Comparison of ENCODE assay signal across 1 cellular context in genomic region chr22:38569181-38569971, GRCh38.
A peak's percentile ranks its signal among the peaks of the same experiment; 100 is the strongest.
TF ChIP-seq lines count a peak whose summit lies in the region.

No MANE protein-coding gene starts in this region.

TF ChIP-seq in K562, 482 proteins besides CTCF, POLR2A, EP300 and RAD21 (continued from another document and continues in another):
- TF ChIP-seq ZBTB40 (IDR thresholded peaks at IDR 0.05) (0 out of 2 replicates have a peak, but pooled peaks have one; percentile 13), ZBTB40 (CRISPR knock-in tag; IDR thresholded peaks at IDR 0.05) (no peak), ZNF239 (CRISPR knock-in tag; IDR thresholded peaks at IDR 0.05) (no peak), MTF1 (CRISPR knock-in tag; IDR thresholded peaks at IDR 0.05; ENCODE audit: borderline replicate concordance) (no peak), ZNF445 (CRISPR knock-in tag; IDR thresholded peaks at IDR 0.05; ENCODE audit: low read depth) (no peak), ZNF24 (IDR thresholded peaks at IDR 0.05) (peak; percentile 62; the same call in 1 of the 2 replicates), MYC (IDR thresholded peaks at IDR 0.05; ENCODE audit: low read depth, low read length) (no peak), MYC (CRISPR knock-in tag; IDR thresholded peaks at IDR 0.05; ENCODE audit: borderline replicate concordance, low read depth) (no peak; the same call in 1 of the 2 replicates), PHF8 (IDR thresholded peaks at IDR 0.05; ENCODE audit: borderline replicate concordance, low read length) (no peak), MYNN (IDR thresholded peaks at IDR 0.05) (no peak), MYNN (CRISPR knock-in tag; IDR thresholded peaks at IDR 0.05) (no peak), TGIF2 (CRISPR knock-in tag; IDR thresholded peaks at IDR 0.05) (no peak), SAFB (IDR thresholded peaks at IDR 0.05; ENCODE audit: borderline replicate concordance, low read depth, low read length) (no peak), CREBBP (IDR thresholded peaks at IDR 0.05; ENCODE audit: low read depth, low read length) (no peak), ZNF3 (CRISPR knock-in tag; IDR thresholded peaks at IDR 0.05) (no peak), NFIC (IDR thresholded peaks at IDR 0.05) (no peak), GABPB1 (CRISPR knock-in tag; IDR thresholded peaks at IDR 0.05) (no peak), TCF7L2 (IDR thresholded peaks at IDR 0.05; ENCODE audit: low read depth, low read length) (peak; percentile 47; the same call in 1 of the 2 replicates), SMAD1 (IDR thresholded peaks at IDR 0.05; ENCODE audit: low read depth, low read length, partially characterized antibody) (no peak), MCM5 (IDR thresholded peaks at IDR 0.05; ENCODE audit: low read depth) (no peak), CEBPB (tag; IDR thresholded peaks at IDR 0.05) (no peak), ZNF174 (CRISPR knock-in tag; IDR thresholded peaks at IDR 0.05) (no peak), SRSF7 (optimal IDR thresholded peaks at IDR 0.05; ENCODE audit: low read depth, low read length) (no peak), ZNF592 (IDR thresholded peaks at IDR 0.05) (0 out of 2 replicates have a peak, but pooled peaks have one; percentile 32), STAT5A (IDR thresholded peaks at IDR 0.05; ENCODE audit: borderline replicate concordance, low read length) (no peak), TRIM28 (IDR thresholded peaks at IDR 0.05) (no peak), SIRT6 (IDR thresholded peaks at IDR 0.05; ENCODE audit: low read depth, low read length) (no peak), ZNF444 (CRISPR knock-in tag; IDR thresholded peaks at IDR 0.05) (no peak), RBM22 (IDR thresholded peaks at IDR 0.05; ENCODE audit: low read depth, low read length, poor library complexity, severe bottlenecking) (no peak), RBBP5 (IDR thresholded peaks at IDR 0.05; ENCODE audit: borderline replicate concordance, insufficient read depth, low read length, poor library complexity, severe bottlenecking) (no peak)
- TF ChIP-seq, protein P1, sequence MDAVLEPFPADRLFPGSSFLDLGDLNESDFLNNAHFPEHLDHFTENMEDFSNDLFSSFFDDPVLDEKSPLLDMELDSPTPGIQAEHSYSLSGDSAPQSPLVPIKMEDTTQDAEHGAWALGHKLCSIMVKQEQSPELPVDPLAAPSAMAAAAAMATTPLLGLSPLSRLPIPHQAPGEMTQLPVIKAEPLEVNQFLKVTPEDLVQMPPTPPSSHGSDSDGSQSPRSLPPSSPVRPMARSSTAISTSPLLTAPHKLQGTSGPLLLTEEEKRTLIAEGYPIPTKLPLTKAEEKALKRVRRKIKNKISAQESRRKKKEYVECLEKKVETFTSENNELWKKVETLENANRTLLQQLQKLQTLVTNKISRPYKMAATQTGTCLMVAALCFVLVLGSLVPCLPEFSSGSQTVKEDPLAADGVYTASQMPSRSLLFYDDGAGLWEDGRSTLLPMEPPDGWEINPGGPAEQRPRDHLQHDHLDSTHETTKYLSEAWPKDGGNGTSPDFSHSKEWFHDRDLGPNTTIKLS (IDR thresholded peaks at IDR 0.05; ENCODE audit: borderline replicate concordance, low read depth): no peak
- TF ChIP-seq, protein P2, sequence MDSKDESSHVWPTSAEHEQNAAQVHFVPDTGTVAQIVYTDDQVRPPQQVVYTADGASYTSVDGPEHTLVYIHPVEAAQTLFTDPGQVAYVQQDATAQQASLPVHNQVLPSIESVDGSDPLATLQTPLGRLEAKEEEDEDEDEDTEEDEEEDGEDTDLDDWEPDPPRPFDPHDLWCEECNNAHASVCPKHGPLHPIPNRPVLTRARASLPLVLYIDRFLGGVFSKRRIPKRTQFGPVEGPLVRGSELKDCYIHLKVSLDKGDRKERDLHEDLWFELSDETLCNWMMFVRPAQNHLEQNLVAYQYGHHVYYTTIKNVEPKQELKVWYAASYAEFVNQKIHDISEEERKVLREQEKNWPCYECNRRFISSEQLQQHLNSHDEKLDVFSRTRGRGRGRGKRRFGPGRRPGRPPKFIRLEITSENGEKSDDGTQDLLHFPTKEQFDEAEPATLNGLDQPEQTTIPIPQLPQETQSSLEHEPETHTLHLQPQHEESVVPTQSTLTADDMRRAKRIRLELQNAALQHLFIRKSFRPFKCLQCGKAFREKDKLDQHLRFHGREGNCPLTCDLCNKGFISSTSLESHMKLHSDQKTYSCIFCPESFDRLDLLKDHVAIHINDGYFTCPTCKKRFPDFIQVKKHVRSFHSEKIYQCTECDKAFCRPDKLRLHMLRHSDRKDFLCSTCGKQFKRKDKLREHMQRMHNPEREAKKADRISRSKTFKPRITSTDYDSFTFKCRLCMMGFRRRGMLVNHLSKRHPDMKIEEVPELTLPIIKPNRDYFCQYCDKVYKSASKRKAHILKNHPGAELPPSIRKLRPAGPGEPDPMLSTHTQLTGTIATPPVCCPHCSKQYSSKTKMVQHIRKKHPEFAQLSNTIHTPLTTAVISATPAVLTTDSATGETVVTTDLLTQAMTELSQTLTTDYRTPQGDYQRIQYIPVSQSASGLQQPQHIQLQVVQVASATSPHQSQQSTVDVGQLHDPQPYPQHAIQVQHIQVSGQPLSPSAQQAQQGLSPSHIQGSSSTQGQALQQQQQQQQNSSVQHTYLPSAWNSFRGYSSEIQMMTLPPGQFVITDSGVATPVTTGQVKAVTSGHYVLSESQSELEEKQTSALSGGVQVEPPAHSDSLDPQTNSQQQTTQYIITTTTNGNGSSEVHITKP (IDR thresholded peaks at IDR 0.05; ENCODE audit: partially characterized antibody): peak; percentile 97
- TF ChIP-seq, protein P3, sequence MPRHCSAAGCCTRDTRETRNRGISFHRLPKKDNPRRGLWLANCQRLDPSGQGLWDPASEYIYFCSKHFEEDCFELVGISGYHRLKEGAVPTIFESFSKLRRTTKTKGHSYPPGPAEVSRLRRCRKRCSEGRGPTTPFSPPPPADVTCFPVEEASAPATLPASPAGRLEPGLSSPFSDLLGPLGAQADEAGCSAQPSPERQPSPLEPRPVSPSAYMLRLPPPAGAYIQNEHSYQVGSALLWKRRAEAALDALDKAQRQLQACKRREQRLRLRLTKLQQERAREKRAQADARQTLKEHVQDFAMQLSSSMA (CRISPR knock-in tag; IDR thresholded peaks at IDR 0.05): no peak
- TF ChIP-seq, protein P4, sequence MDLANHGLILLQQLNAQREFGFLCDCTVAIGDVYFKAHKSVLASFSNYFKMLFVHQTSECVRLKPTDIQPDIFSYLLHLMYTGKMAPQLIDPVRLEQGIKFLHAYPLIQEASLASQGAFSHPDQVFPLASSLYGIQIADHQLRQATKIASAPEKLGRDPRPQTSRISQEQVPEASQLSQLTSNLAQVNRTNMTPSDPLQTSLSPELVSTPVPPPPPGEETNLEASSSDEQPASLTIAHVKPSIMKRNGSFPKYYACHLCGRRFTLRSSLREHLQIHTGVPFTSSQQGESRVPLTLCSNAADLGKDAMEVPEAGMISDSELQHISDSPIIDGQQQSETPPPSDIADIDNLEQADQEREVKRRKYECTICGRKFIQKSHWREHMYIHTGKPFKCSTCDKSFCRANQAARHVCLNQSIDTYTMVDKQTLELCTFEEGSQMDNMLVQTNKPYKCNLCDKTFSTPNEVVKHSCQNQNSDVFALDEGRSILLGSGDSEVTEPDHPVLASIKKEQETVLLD (IDR thresholded peaks at IDR 0.05): 0 out of 2 replicates have a peak, but pooled peaks have one; percentile 44
- TF ChIP-seq, protein P5, sequence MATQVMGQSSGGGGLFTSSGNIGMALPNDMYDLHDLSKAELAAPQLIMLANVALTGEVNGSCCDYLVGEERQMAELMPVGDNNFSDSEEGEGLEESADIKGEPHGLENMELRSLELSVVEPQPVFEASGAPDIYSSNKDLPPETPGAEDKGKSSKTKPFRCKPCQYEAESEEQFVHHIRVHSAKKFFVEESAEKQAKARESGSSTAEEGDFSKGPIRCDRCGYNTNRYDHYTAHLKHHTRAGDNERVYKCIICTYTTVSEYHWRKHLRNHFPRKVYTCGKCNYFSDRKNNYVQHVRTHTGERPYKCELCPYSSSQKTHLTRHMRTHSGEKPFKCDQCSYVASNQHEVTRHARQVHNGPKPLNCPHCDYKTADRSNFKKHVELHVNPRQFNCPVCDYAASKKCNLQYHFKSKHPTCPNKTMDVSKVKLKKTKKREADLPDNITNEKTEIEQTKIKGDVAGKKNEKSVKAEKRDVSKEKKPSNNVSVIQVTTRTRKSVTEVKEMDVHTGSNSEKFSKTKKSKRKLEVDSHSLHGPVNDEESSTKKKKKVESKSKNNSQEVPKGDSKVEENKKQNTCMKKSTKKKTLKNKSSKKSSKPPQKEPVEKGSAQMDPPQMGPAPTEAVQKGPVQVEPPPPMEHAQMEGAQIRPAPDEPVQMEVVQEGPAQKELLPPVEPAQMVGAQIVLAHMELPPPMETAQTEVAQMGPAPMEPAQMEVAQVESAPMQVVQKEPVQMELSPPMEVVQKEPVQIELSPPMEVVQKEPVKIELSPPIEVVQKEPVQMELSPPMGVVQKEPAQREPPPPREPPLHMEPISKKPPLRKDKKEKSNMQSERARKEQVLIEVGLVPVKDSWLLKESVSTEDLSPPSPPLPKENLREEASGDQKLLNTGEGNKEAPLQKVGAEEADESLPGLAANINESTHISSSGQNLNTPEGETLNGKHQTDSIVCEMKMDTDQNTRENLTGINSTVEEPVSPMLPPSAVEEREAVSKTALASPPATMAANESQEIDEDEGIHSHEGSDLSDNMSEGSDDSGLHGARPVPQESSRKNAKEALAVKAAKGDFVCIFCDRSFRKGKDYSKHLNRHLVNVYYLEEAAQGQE (CRISPR knock-in tag; IDR thresholded peaks at IDR 0.05; ENCODE audit: low read depth): no peak
